26 cellular contexts compared by ENCODE assay signal in the genomic region with DNA sequence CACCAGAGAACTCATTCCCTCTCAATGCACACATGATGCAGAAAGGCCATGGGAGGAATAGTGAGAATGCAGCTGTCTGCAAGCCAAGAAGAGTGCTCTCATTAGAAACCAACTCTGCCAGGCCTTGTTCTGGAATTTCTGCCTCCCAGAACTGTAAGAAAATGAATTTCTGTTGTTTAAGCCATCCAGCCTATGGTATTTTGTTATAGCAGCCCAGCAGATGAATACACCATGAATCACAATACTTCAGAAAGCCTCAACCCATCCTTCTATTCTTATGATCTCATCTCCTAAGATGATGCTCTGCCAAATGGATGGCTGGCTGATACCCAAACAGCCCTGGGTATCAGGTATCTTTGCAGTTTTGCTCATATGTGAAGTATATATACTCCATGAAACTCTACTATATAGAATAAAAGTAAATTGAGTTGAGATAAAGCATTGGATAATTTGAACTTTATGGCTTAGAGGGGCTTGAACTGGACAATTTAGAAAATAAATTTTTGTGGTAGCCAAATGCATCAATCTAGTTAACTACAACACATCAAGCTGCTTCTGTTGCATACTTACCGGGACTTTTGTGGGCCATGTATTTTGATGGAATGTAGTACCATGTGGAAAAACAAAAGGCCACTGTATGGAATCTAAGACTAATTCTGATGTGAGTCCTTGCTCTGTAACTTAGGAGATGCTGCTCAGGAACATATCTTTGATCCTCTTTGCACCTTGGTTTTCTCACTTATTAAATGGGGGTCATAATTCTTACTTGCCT.
A peak's percentile ranks its signal among the peaks of the same experiment; 100 is the strongest.
DNase-seq lines count a peak whose midpoint lies in the region; ATAC-seq and TF ChIP-seq lines count a peak whose summit lies in the region.
"Had no signal": no experiment of that assay in that cellular context is flagged by ENCODE, and none has a peak within 500 bp of the region (broad histone marks: within the 10 kb centered on the region; RNA-seq: fewer than 3 reads in every experiment).

No MANE protein-coding gene starts in this region.

- DNase-seq in NCI-H446 (lab: John Stamatoyannopoulos, UW) = peak; percentile 14 to 34
- DNase-seq in astrocyte of the hippocampus (ENCODE audit: low read depth, low spot score) = peak; percentile 69
- DNase-seq in fibroblast of the aortic adventitia (ENCODE audit: low read depth) = peak; percentile 78
- DNase-seq in stimulated activated effector memory CD8-positive, alpha-beta T cell treated with anti-CD3 and anti-CD28 coated beads, Interleukin-12 subunit alpha, Interleukin-12 subunit beta, amount 100 ng/mL, for 72 hours (ENCODE audit: low spot score in 2 of 2) = no peak
- DNase-seq in GF-D8 (lab: John Stamatoyannopoulos, UW) = no peak
- DNase-seq in NCI-H146 (lab: John Stamatoyannopoulos, UW) = no peak
- no peak for DNase-seq in NK-92 (lab: John Stamatoyannopoulos, UW; ENCODE audit: unreplicated experiment)
- DNase-seq: activated CD4-positive, alpha-beta T cell treated with anti-CD3 and anti-CD28 coated beads for 36 hours; activated T-cell treated with anti-CD3 and anti-CD28 coated beads, Interleukin-2, amount 50 U/mL, for 72 hours; AML-193; aorta; DMS79; NCI-H187; NCI-H524 treated with DMSO at 0.1 percent for 48 hours; stimulated activated CD4-positive, alpha-beta T cell treated with anti-CD3 and anti-CD28 coated beads, Interleukin-2, amount 100 ng/mL, for 48 hours; stomach; SW 1271 had no signal

- TF ChIP-seq CTCF in fibroblast of the aortic adventitia (IDR thresholded peaks at IDR 0.05; ENCODE audit: insufficient read depth, low read length) = no peak

- ATAC-seq in stimulated activated effector memory CD8-positive, alpha-beta T cell treated with anti-CD3 and anti-CD28 coated beads, Interleukin-12 subunit alpha, Interleukin-12 subunit beta, amount 100 ng/mL, for 72 hours = peak; percentile 72
- ATAC-seq: activated CD4-positive, alpha-beta T cell treated with anti-CD3 and anti-CD28 coated beads for 36 hours; activated T-cell treated with anti-CD3 and anti-CD28 coated beads, Interleukin-2, amount 50 U/mL, for 72 hours; gastroesophageal sphincter; GM23338; left lobe of liver; Right ventricle myocardium inferior had no signal

- H3K4me1 Mint-ChIP-seq in stimulated activated effector memory CD8-positive, alpha-beta T cell treated with anti-CD3 and anti-CD28 coated beads, Interleukin-12 subunit alpha, Interleukin-12 subunit beta, amount 100 ng/mL, for 72 hours = no peaks in the 10 kb centered on the region
- H3K4me1 Mint-ChIP-seq: activated CD4-positive, alpha-beta T cell treated with anti-CD3 and anti-CD28 coated beads for 36 hours; activated naive CD4-positive, alpha-beta T cell treated with anti-CD3 and anti-CD28 coated beads, Interleukin-2, amount 50 U/mL, for 24 hours; GM23338 had no signal

- no peak overlapping the region for H3K4me3 ChIP-seq in fibroblast of the aortic adventitia (ENCODE audit: low read depth, low read length)
- H3K4me3 ChIP-seq: coronary artery, gastroesophageal sphincter, GM23338, neural progenitor cell, prostate gland, skin epidermis, stomach had no signal

- no peak overlapping the region for H3K27ac Mint-ChIP-seq in stimulated activated effector memory CD8-positive, alpha-beta T cell treated with anti-CD3 and anti-CD28 coated beads, Interleukin-12 subunit alpha, Interleukin-12 subunit beta, amount 100 ng/mL, for 72 hours
- H3K27ac Mint-ChIP-seq: activated CD4-positive, alpha-beta T cell treated with anti-CD3 and anti-CD28 coated beads for 36 hours; activated naive CD4-positive, alpha-beta T cell treated with anti-CD3 and anti-CD28 coated beads, Interleukin-2, amount 50 U/mL, for 24 hours; activated T-cell treated with anti-CD3 and anti-CD28 coated beads, Interleukin-2, amount 50 U/mL, for 72 hours; GM23338; neural progenitor cell had no signal

- H3K4me3 Mint-ChIP-seq in stimulated activated effector memory CD8-positive, alpha-beta T cell treated with anti-CD3 and anti-CD28 coated beads, Interleukin-12 subunit alpha, Interleukin-12 subunit beta, amount 100 ng/mL, for 72 hours = no peak overlapping the region
- H3K4me3 Mint-ChIP-seq: activated CD4-positive, alpha-beta T cell treated with anti-CD3 and anti-CD28 coated beads for 36 hours; activated naive CD4-positive, alpha-beta T cell treated with anti-CD3 and anti-CD28 coated beads, Interleukin-2, amount 50 U/mL, for 24 hours; activated T-cell treated with anti-CD3 and anti-CD28 coated beads, Interleukin-2, amount 50 U/mL, for 72 hours; GM23338; neural progenitor cell had no signal

- H3K9me3 Mint-ChIP-seq in stimulated activated effector memory CD8-positive, alpha-beta T cell treated with anti-CD3 and anti-CD28 coated beads, Interleukin-12 subunit alpha, Interleukin-12 subunit beta, amount 100 ng/mL, for 72 hours = peaks cover 2% of the 10 kb centered on the region
- H3K9me3 Mint-ChIP-seq: activated naive CD4-positive, alpha-beta T cell treated with anti-CD3 and anti-CD28 coated beads, Interleukin-2, amount 50 U/mL, for 24 hours; activated T-cell treated with anti-CD3 and anti-CD28 coated beads, Interleukin-2, amount 50 U/mL, for 72 hours; GM23338; neural progenitor cell had no signal

- H3K36me3 Mint-ChIP-seq in stimulated activated effector memory CD8-positive, alpha-beta T cell treated with anti-CD3 and anti-CD28 coated beads, Interleukin-12 subunit alpha, Interleukin-12 subunit beta, amount 100 ng/mL, for 72 hours = no peaks in the 10 kb centered on the region
- H3K36me3 Mint-ChIP-seq: activated naive CD4-positive, alpha-beta T cell treated with anti-CD3 and anti-CD28 coated beads, Interleukin-2, amount 50 U/mL, for 24 hours; neural progenitor cell had no signal

Comparison
In these comparisons a context has a peak if more than half of its experiments do, and no peak if none do; other contexts are left out.
1. DNase-seq: peak in NCI-H446 (2 of 2), astrocyte of the hippocampus (single experiment) and fibroblast of the aortic adventitia (single experiment); none in stimulated activated effector memory CD8-positive, alpha-beta T cell treated with anti-CD3 and anti-CD28 coated beads, Interleukin-12 subunit alpha, Interleukin-12 subunit beta, amount 100 ng/mL, for 72 hours (0 of 2), GF-D8 (single experiment), NCI-H146 (single experiment) and NK-92 (single experiment).